In genomic region chr17:74415608-74416396, GRCh38 we compare ENCODE assay signal across 16 cellular contexts. TPM values are rescaled to one million over a fixed set of nuclear protein-coding genes. Genes with fewer than 3 reads are reported as not detected.
DNase-seq lines count a peak whose midpoint lies in the region; ATAC-seq and TF ChIP-seq lines count a peak whose summit lies in the region.
"Had no signal": no experiment of that assay in that cellular context is flagged by ENCODE, and none has a peak within 500 bp of the region (broad histone marks: within the 10 kb centered on the region; RNA-seq: fewer than 3 reads in every experiment).

No MANE protein-coding gene starts in this region.

- no peaks in the 10 kb centered on the region for H3K27me3 Mint-ChIP-seq in type B pancreatic cell
- peaks cover 2% of the 10 kb centered on the region for H3K27me3 Mint-ChIP-seq in activated CD4-positive, alpha-beta T cell treated with anti-CD3 and anti-CD28 coated beads for 36 hours

- H3K4me1 Mint-ChIP-seq in type B pancreatic cell (ENCODE audit: unreplicated experiment) = peaks cover 6% of the 10 kb centered on the region
- peaks cover 2% of the 10 kb centered on the region for H3K4me1 Mint-ChIP-seq in activated CD4-positive, alpha-beta T cell treated with anti-CD3 and anti-CD28 coated beads for 36 hours

- H3K27ac Mint-ChIP-seq in type B pancreatic cell = peak overlapping the region; percentile 46
- H3K27ac Mint-ChIP-seq in activated CD4-positive, alpha-beta T cell treated with anti-CD3 and anti-CD28 coated beads for 36 hours = no peak overlapping the region
- H3K27ac Mint-ChIP-seq: CD4-positive, alpha-beta T cell; GM23338 had no signal

- TF ChIP-seq POLR2A in HCT116 (IDR thresholded peaks at IDR 0.05; ENCODE audit: borderline replicate concordance, extremely low read depth, insufficient read depth, insufficient read length) = no peak

- intact Hi-C loops in HCT116 (cut with micrococcal nuclease) (loop anchor here (2.0 kb wide), 1 partner anchor 15 kb away; no protein-coding TSS in a partner anchor), mucosa of descending colon (cut with DNase I, micrococcal nuclease) (no loop called here)
- intact Hi-C loops in activated CD4-positive, alpha-beta T cell treated with anti-CD3 and anti-CD28 coated beads for 36 hours (cut with DNase I, micrococcal nuclease) = no loop called here

- CTCF ChIA-PET in HCT116 (lab: Charles Lee) = interaction anchor here (1.1 to 1.2 kb wide), 2 partner anchors 11 to 41 kb away, joined by 3 read pairs; no protein-coding TSS in a partner anchor
- CTCF ChIA-PET in activated CD4-positive, alpha-beta T cell treated with anti-CD3 and anti-CD28 coated beads for 36 hours (lab: Charles Lee) = no interaction called here

- RAD21 ChIA-PET in HCT116 (lab: Charles Lee; ENCODE audit: low non-redundant PET in 1 of 2, low total read pairs in 2 of 2, uncharacterized antibody in 2 of 2, unreplicated experiment in 2 of 2) = interaction anchor here in 1 of 2 experiments (0.6 kb wide), 1 partner anchor 111 kb away, joined by 3 read pairs; no protein-coding TSS in a partner anchor

- H3K36me3 ChIP-seq in HCT116 (ENCODE audit: control insufficient read depth in 1 of 2, insufficient read depth in 2 of 2, low read length in 2 of 2) (no peaks in the 10 kb centered on the region), mucosa of descending colon (ENCODE audit: low read depth) (no peaks in the 10 kb centered on the region)

- H3K9ac ChIP-seq in HCT116 (ENCODE audit: low read length) = no peak overlapping the region

- no peaks in the 10 kb centered on the region for H4K20me1 ChIP-seq in HCT116 (ENCODE audit: insufficient read depth)

- H3K4me3 ChIP-seq in HCT116 (replicated peaks in 1 of 2; ENCODE audit: low read depth in 1 of 2, low read length in 2 of 2) = no peak overlapping the region
- no peak overlapping the region for H3K4me3 ChIP-seq in mucosa of descending colon
- H3K4me3 ChIP-seq: A549, GM23338 had no signal

- no TSS peak for BruUV-seq in HCT116 (replicated peaks; lab: Mats Ljungman, UMichigan)

- 0 out of 2 replicates have a peak overlapping the region, but pooled peaks have one; percentile 0 for H3K4me2 ChIP-seq in HCT116 (ENCODE audit: low read length)
- H3K4me2 ChIP-seq: GM23338 had no signal

- peaks cover 36 to 51% of the 10 kb centered on the region in 2 experiments for H3K4me1 ChIP-seq in HCT116 (ENCODE audit: control insufficient read depth in 1 of 2, insufficient read depth in 2 of 2, low read length in 2 of 2)
- H3K4me1 ChIP-seq in mucosa of descending colon (ENCODE audit: low read depth) = peaks cover 24% of the 10 kb centered on the region

- ATAC-seq in HCT116 = no peak
- peak; percentile 66 for ATAC-seq in mucosa of descending colon
- no peak for ATAC-seq in activated CD4-positive, alpha-beta T cell treated with anti-CD3 and anti-CD28 coated beads for 36 hours
- ATAC-seq: GM23338 had no signal

- no peaks in the 10 kb centered on the region for H3K9me2 ChIP-seq in HCT116 (ENCODE audit: insufficient read depth)

- H3K27me3 ChIP-seq in HCT116 (ENCODE audit: insufficient read depth, low read length) = no peaks in the 10 kb centered on the region

- no peaks in the 10 kb centered on the region for H3K9me3 Mint-ChIP-seq in type B pancreatic cell
- no peaks in the 10 kb centered on the region for H3K9me3 Mint-ChIP-seq in activated CD4-positive, alpha-beta T cell treated with anti-CD3 and anti-CD28 coated beads for 36 hours (ENCODE audit: low read depth)
- H3K9me3 Mint-ChIP-seq: CD4-positive, alpha-beta T cell had no signal

- no peak for TF ChIP-seq RAD21 in HCT116 (IDR thresholded peaks at IDR 0.05; ENCODE audit: low read depth)

- no peak overlapping the region for H2AFZ ChIP-seq in HCT116 (ENCODE audit: low read depth, low read length, poor library complexity, severe bottlenecking)
- H2AFZ ChIP-seq: GM23338 had no signal

- DNase-seq in HCT116 (ENCODE audit: low read depth, low spot score) (no peak), SW480 (ENCODE audit: low spot score) (peak; percentile 46), mucosa of descending colon (peak in 2 of 3 donors; percentile 57 to 70), type B pancreatic cell (ENCODE audit: extremely low spot score, unreplicated experiment) (no peak), ACHN (no peak)
- no peak for DNase-seq in activated CD4-positive, alpha-beta T cell treated with anti-CD3 and anti-CD28 coated beads for 36 hours
- DNase-seq in activated CD8-positive, alpha-beta memory T cell treated with anti-CD3 and anti-CD28 coated beads, Interleukin-2, amount 50 U/mL, for 4 hours = no peak
- DNase-seq: C1 segment of cervical spinal cord; Calu3; CD4-positive, alpha-beta T cell; DMS 273 treated with DMSO at 0.1 percent for 48 hours; H7 had no signal

- H3K27ac ChIP-seq in HCT116 (ENCODE audit: low read depth, low read length) = no peak overlapping the region

- no peaks in the 10 kb centered on the region for H3K36me3 Mint-ChIP-seq in type B pancreatic cell
- H3K36me3 Mint-ChIP-seq in activated CD4-positive, alpha-beta T cell treated with anti-CD3 and anti-CD28 coated beads for 36 hours (ENCODE audit: low read depth) = no peaks in the 10 kb centered on the region

- H3K79me2 ChIP-seq in HCT116 (ENCODE audit: insufficient read depth, low read length) = no peaks in the 10 kb centered on the region

- in situ Hi-C loops in ACHN (cut with HindIII; ENCODE audit: low pct_ligation_motif_present, low pct_unique_long_range_greater_than_20kb, low sequenced_read_pairs) = no loop called here

- POLR2A ChIA-PET in HCT116 (lab: Charles Lee) = interaction anchor here (1.9 kb wide), 1 partner anchor 15 kb away, joined by 10 read pairs; no protein-coding TSS in a partner anchor
- POLR2A ChIA-PET in activated CD4-positive, alpha-beta T cell treated with anti-CD3 and anti-CD28 coated beads for 36 hours (lab: Charles Lee) = no interaction called here

- no peak overlapping the region for H3K4me3 Mint-ChIP-seq in type B pancreatic cell
- no peak overlapping the region for H3K4me3 Mint-ChIP-seq in activated CD4-positive, alpha-beta T cell treated with anti-CD3 and anti-CD28 coated beads for 36 hours
- H3K4me3 Mint-ChIP-seq: CD4-positive, alpha-beta T cell; GM23338 had no signal

- TF ChIP-seq CTCF in HCT116 (IDR thresholded peaks at IDR 0.05 in 2 of 3, conservative IDR thresholded peaks at IDR 0.05 in 1 of 3; ENCODE audit: borderline replicate concordance in 1 of 3, insufficient read depth in 1 of 3, low read depth in 2 of 3, low read length in 2 of 3) (no peak), mucosa of descending colon (IDR thresholded peaks at IDR 0.05) (no peak), type B pancreatic cell (conservative IDR thresholded peaks at IDR 0.05) (no peak)

- H3K9me3 ChIP-seq in HCT116 (ENCODE audit: control insufficient read depth in 1 of 2, insufficient read depth in 1 of 2, low read depth in 1 of 2, low read length in 2 of 2) = no peaks in the 10 kb centered on the region
- H3K9me3 ChIP-seq in mucosa of descending colon = no peaks in the 10 kb centered on the region
- H3K9me3 ChIP-seq: A549 had no signal

TF ChIP-seq in HCT116, 20 proteins besides CTCF, POLR2A, EP300 and RAD21 (continues in another document):
- TF ChIP-seq EZH2phosphoT487 (IDR thresholded peaks at IDR 0.05; ENCODE audit: borderline replicate concordance) = no peak
- TF ChIP-seq FOSL1 (IDR thresholded peaks at IDR 0.05; ENCODE audit: low read depth) = no peak
- no peak for TF ChIP-seq CBX3 (IDR thresholded peaks at IDR 0.05; ENCODE audit: low read depth)
- TF ChIP-seq EZH2 (IDR thresholded peaks at IDR 0.05) = no peak

RNA-seq across cellular contexts. Expression of gene GPRC5C, which starts 16.1 kb away (rescaled TPM):
- total RNA-seq in HCT116 (2021; ENCODE audit: unreplicated experiment) (54.4 TPM), mucosa of descending colon (100 to 1,000 TPM in 2 of 3 donors, 10 to 100 TPM in 1; 62.2 to 172 (median 139) TPM), type B pancreatic cell (ENCODE audit: low replicate concordance) (52.0 and 64.3 TPM in 2 replicates)
- 83.1 and 93.8 TPM in 2 replicates for polyA plus RNA-seq in HCT116 (2012)
- total RNA-seq in activated CD4-positive, alpha-beta T cell treated with anti-CD3 and anti-CD28 coated beads for 36 hours = 1 to 10 TPM in 1 of 2 experiments, under 1 TPM in 1; 0.97 to 1.3 TPM
- total RNA-seq: CD4-positive, alpha-beta T cell; HT1080 had no signal

RNA-seq across cellular contexts. Expression of gene GPR142, which starts 48.5 kb away (rescaled TPM):
- total RNA-seq in HCT116 (2021; ENCODE audit: unreplicated experiment) = not detected
- not detected in 2 replicates for polyA plus RNA-seq in HCT116 (2012)
- total RNA-seq in mucosa of descending colon = under 1 TPM in 1 of 3 donors, not detected in 2; 0.17 TPM
- total RNA-seq in type B pancreatic cell (ENCODE audit: low replicate concordance) = 4.1 and 8.8 TPM in 2 replicates
- not detected for total RNA-seq in activated CD4-positive, alpha-beta T cell treated with anti-CD3 and anti-CD28 coated beads for 36 hours
- total RNA-seq: Calu3; CD4-positive, alpha-beta T cell; Daoy; GM23338; H7; HT1080 had no signal
- polyA plus RNA-seq: A549, GM23338 had no signal

RNA-seq across cellular contexts. Expression of gene CD300A, which starts 50.6 kb away (rescaled TPM):
- total RNA-seq in HCT116 (2021; ENCODE audit: unreplicated experiment) (0.71 TPM), mucosa of descending colon (1 to 10 TPM; 3.7 to 7.0 (median 5.2) TPM), type B pancreatic cell (ENCODE audit: low replicate concordance) (0.43 TPM in 1 of 2 replicates, not detected in the other)
- polyA plus RNA-seq in HCT116 (2012) = 0.11 and 0.17 TPM in 2 replicates
- 1 to 10 TPM; 4.9 to 5.8 TPM for total RNA-seq in activated CD4-positive, alpha-beta T cell treated with anti-CD3 and anti-CD28 coated beads for 36 hours
- total RNA-seq: Daoy, HT1080 had no signal
- polyA plus RNA-seq: A549 had no signal

RNA-seq across cellular contexts. Expression of gene BTBD17, which starts 54.1 kb away (rescaled TPM):
- total RNA-seq in HCT116 (2021; ENCODE audit: unreplicated experiment) (not detected), mucosa of descending colon (under 1 TPM in 1 of 3 donors, not detected in 2; 0.17 TPM), type B pancreatic cell (ENCODE audit: low replicate concordance) (5.2 and 5.7 TPM in 2 replicates)
- polyA plus RNA-seq in HCT116 (2012) = 0.05 and 0.07 TPM in 2 replicates
- total RNA-seq in activated CD4-positive, alpha-beta T cell treated with anti-CD3 and anti-CD28 coated beads for 36 hours = not detected
- total RNA-seq: Calu3; CD4-positive, alpha-beta T cell; Daoy; HT1080 had no signal
- polyA plus RNA-seq: A549 had no signal

Comparison
In these comparisons a context has a peak if more than half of its experiments do, and no peak if none do; other contexts are left out.
1. DNase-seq: peak in SW480 (single experiment) and mucosa of descending colon (2 of 3); none in HCT116 (single experiment), type B pancreatic cell (single experiment), activated CD4-positive, alpha-beta T cell treated with anti-CD3 and anti-CD28 coated beads for 36 hours (single experiment), activated CD8-positive, alpha-beta memory T cell treated with anti-CD3 and anti-CD28 coated beads, Interleukin-2, amount 50 U/mL, for 4 hours (single experiment) and ACHN (single experiment).
2. RNA of gene GPRC5C, which starts 16.1 kb away (total RNA-seq): 62.2 to 172 TPM in mucosa of descending colon, 52.0 to 64.3 TPM in type B pancreatic cell and 54.4 TPM in HCT116 (single experiment); 0.97 to 1.3 TPM in activated CD4-positive, alpha-beta T cell treated with anti-CD3 and anti-CD28 coated beads for 36 hours; every median in the first group is over 10 times any median in the second.